Comparison of ENCODE assay signal across 28 cellular contexts in genomic region chr17:41870097-41870496, GRCh38. TPM values are rescaled to one million over a fixed set of nuclear protein-coding genes. Genes with fewer than 3 reads are reported as not detected.
A peak's percentile ranks its signal among the peaks of the same experiment; 100 is the strongest.
DNase-seq lines count a peak whose midpoint lies in the region; ATAC-seq and TF ChIP-seq lines count a peak whose summit lies in the region.
"Had no signal": no experiment of that assay in that cellular context is flagged by ENCODE, and none has a peak within 500 bp of the region (broad histone marks: within the 10 kb centered on the region; RNA-seq: fewer than 3 reads in every experiment).

No MANE protein-coding gene starts in this region.

- no peak for TF ChIP-seq CTCF in C4-2B (conservative IDR thresholded peaks at IDR 0.05)

- no peak for ATAC-seq in activated CD8-positive, alpha-beta T cell treated with anti-CD3 and anti-CD28 coated beads, Interleukin-2, amount 10 ng/mL, durations not matched to agents 7 days and 5 days
- ATAC-seq: activated CD4-positive, CD25-positive, alpha-beta regulatory T cell treated with anti-CD3 and anti-CD28 coated beads, Interleukin-2, amount 50 U/mL, for 24 hours; Panc1 had no signal

- no peak for DNase-seq in T-helper 1 cell
- no peak for DNase-seq in activated CD8-positive, alpha-beta T cell treated with anti-CD3 and anti-CD28 coated beads, Interleukin-2, amount 10 ng/mL, durations not matched to agents 7 days and 5 days
- no peak for DNase-seq in epithelial cell of prostate (ENCODE audit: low read depth, low spot score)
- no peak for DNase-seq in NCI-H2196 (lab: John Stamatoyannopoulos, UW; ENCODE audit: unreplicated experiment)
- no peak for DNase-seq in NCI-H1930 (lab: John Stamatoyannopoulos, UW)
- no peak for DNase-seq in NCI-H510A (lab: John Stamatoyannopoulos, UW)
- DNase-seq: 8988T; adrenal gland; CD4-positive, alpha-beta memory T cell; DMS153; effector CD4-positive, alpha-beta T cell; islet precursor cell; left ventricle myocardium inferior; NCI-H1048; NCI-H1694 treated with DMSO at 0.1 percent for 48 hours; NCI-H2171 treated with DMSO at 0.1 percent for 48 hours; NCI-H526 treated with DMSO at 0.1 percent for 48 hours; SIG-M5; stomach; SW 1271; tibial artery had no signal

- POLR2A ChIA-PET in activated CD8-positive, alpha-beta T cell treated with anti-CD3 and anti-CD28 coated beads, Interleukin-2, amount 10 ng/mL, durations not matched to agents 7 days and 5 days (lab: Charles Lee), result interaction anchor here (0.6 to 0.9 kb wide), 3 partner anchors 9 to 96 kb away, joined by 3 to 4 read pairs (median 3); partner anchors contain the start of gene CNP

- CTCF ChIA-PET in activated CD8-positive, alpha-beta T cell treated with anti-CD3 and anti-CD28 coated beads, Interleukin-2, amount 10 ng/mL, durations not matched to agents 7 days and 5 days (lab: Charles Lee), result interaction anchor here (0.9 kb wide), 1 partner anchor 132 kb away, joined by 3 read pairs; no protein-coding TSS in a partner anchor

- peak overlapping the region; percentile 68 for H3K27ac Mint-ChIP-seq in T-helper 1 cell treated with Interleukin-12 subunit alpha and Interleukin-12 subunit beta and Interleukin-4 antibody, amounts not matched to agents 30 μg/mL and 1 μg/mL, for 36 hours
- peak overlapping the region; percentile 20 for H3K27ac Mint-ChIP-seq in activated CD8-positive, alpha-beta T cell treated with anti-CD3 and anti-CD28 coated beads, Interleukin-2, amount 10 ng/mL, durations not matched to agents 7 days and 5 days
- H3K27ac Mint-ChIP-seq: progenitor cell of endocrine pancreas had no signal

- H3K36me3 Mint-ChIP-seq in T-helper 1 cell treated with Interleukin-12 subunit alpha and Interleukin-12 subunit beta and Interleukin-4 antibody, amounts not matched to agents 30 μg/mL and 1 μg/mL, for 36 hours (ENCODE audit: low read depth), result peaks cover 46% of the 10 kb centered on the region
- peaks cover 58% of the 10 kb centered on the region for H3K36me3 Mint-ChIP-seq in activated CD8-positive, alpha-beta T cell treated with anti-CD3 and anti-CD28 coated beads, Interleukin-2, amount 10 ng/mL, durations not matched to agents 7 days and 5 days (ENCODE audit: low read depth)

- H3K9me3 Mint-ChIP-seq in T-helper 1 cell treated with Interleukin-12 subunit alpha and Interleukin-12 subunit beta and Interleukin-4 antibody, amounts not matched to agents 30 μg/mL and 1 μg/mL, for 36 hours, result no peaks in the 10 kb centered on the region
- no peaks in the 10 kb centered on the region for H3K9me3 Mint-ChIP-seq in activated CD8-positive, alpha-beta T cell treated with anti-CD3 and anti-CD28 coated beads, Interleukin-2, amount 10 ng/mL, durations not matched to agents 7 days and 5 days (ENCODE audit: insufficient read depth)
- H3K9me3 Mint-ChIP-seq: CD4-positive, alpha-beta memory T cell had no signal

- no peak overlapping the region for H3K4me3 Mint-ChIP-seq in T-helper 1 cell treated with Interleukin-12 subunit alpha and Interleukin-12 subunit beta and Interleukin-4 antibody, amounts not matched to agents 30 μg/mL and 1 μg/mL, for 36 hours
- no peak overlapping the region for H3K4me3 Mint-ChIP-seq in activated CD8-positive, alpha-beta T cell treated with anti-CD3 and anti-CD28 coated beads, Interleukin-2, amount 10 ng/mL, durations not matched to agents 7 days and 5 days
- H3K4me3 Mint-ChIP-seq: brain; CD4-positive, alpha-beta memory T cell had no signal

- no peaks in the 10 kb centered on the region for H3K27me3 Mint-ChIP-seq in T-helper 1 cell treated with Interleukin-12 subunit alpha and Interleukin-12 subunit beta and Interleukin-4 antibody, amounts not matched to agents 30 μg/mL and 1 μg/mL, for 36 hours (ENCODE audit: low read depth)
- H3K27me3 Mint-ChIP-seq in activated CD8-positive, alpha-beta T cell treated with anti-CD3 and anti-CD28 coated beads, Interleukin-2, amount 10 ng/mL, durations not matched to agents 7 days and 5 days (ENCODE audit: low read depth), result no peaks in the 10 kb centered on the region
- H3K27me3 Mint-ChIP-seq: brain; CD4-positive, alpha-beta memory T cell; progenitor cell of endocrine pancreas had no signal

- H3K4me1 Mint-ChIP-seq in T-helper 1 cell treated with Interleukin-12 subunit alpha and Interleukin-12 subunit beta and Interleukin-4 antibody, amounts not matched to agents 30 μg/mL and 1 μg/mL, for 36 hours (ENCODE audit: low read depth), result peaks cover 19% of the 10 kb centered on the region
- H3K4me1 Mint-ChIP-seq in activated CD8-positive, alpha-beta T cell treated with anti-CD3 and anti-CD28 coated beads, Interleukin-2, amount 10 ng/mL, durations not matched to agents 7 days and 5 days (ENCODE audit: low read depth), result peaks cover 12% of the 10 kb centered on the region

- peak overlapping the region; percentile 68 for H3K27ac ChIP-seq in C4-2B
- peak overlapping the region; percentile 65 for H3K27ac ChIP-seq in epithelial cell of prostate
- H3K27ac ChIP-seq: adrenal gland, left ventricle myocardium inferior, stomach, tibial artery had no signal

RNA-seq across cellular contexts. Expression of gene KLHL11, which starts 4.9 kb away (rescaled TPM):
- total RNA-seq in activated CD8-positive, alpha-beta T cell treated with anti-CD3 and anti-CD28 coated beads, Interleukin-2, amount 10 ng/mL, durations not matched to agents 7 days and 5 days, result 10 to 100 TPM; 12.3 to 13.2 TPM

RNA-seq across cellular contexts. Expression of gene KLHL10, which starts 32.5 kb away (rescaled TPM):
- not detected for total RNA-seq in activated CD8-positive, alpha-beta T cell treated with anti-CD3 and anti-CD28 coated beads, Interleukin-2, amount 10 ng/mL, durations not matched to agents 7 days and 5 days
- total RNA-seq: CD4-positive, alpha-beta memory T cell; epithelial cell of proximal tubule; left ventricle myocardium inferior; progenitor cell of endocrine pancreas had no signal

RNA-seq across cellular contexts. Expression of gene NT5C3B, which starts 34.1 kb away (rescaled TPM):
- 10 to 100 TPM; 15.7 to 17.8 TPM for total RNA-seq in activated CD8-positive, alpha-beta T cell treated with anti-CD3 and anti-CD28 coated beads, Interleukin-2, amount 10 ng/mL, durations not matched to agents 7 days and 5 days

RNA-seq across cellular contexts. Expression of gene ACLY, which starts 48.7 kb away (rescaled TPM):
- 100 to 1,000 TPM; 177 to 185 TPM for total RNA-seq in activated CD8-positive, alpha-beta T cell treated with anti-CD3 and anti-CD28 coated beads, Interleukin-2, amount 10 ng/mL, durations not matched to agents 7 days and 5 days

RNA-seq across cellular contexts. Expression of gene FKBP10, which starts 57.3 kb away (rescaled TPM):
- not detected for total RNA-seq in activated CD8-positive, alpha-beta T cell treated with anti-CD3 and anti-CD28 coated beads, Interleukin-2, amount 10 ng/mL, durations not matched to agents 7 days and 5 days
- total RNA-seq: CD4-positive, alpha-beta memory T cell had no signal
